8 cellular contexts compared by ENCODE assay signal in the genomic region with DNA sequence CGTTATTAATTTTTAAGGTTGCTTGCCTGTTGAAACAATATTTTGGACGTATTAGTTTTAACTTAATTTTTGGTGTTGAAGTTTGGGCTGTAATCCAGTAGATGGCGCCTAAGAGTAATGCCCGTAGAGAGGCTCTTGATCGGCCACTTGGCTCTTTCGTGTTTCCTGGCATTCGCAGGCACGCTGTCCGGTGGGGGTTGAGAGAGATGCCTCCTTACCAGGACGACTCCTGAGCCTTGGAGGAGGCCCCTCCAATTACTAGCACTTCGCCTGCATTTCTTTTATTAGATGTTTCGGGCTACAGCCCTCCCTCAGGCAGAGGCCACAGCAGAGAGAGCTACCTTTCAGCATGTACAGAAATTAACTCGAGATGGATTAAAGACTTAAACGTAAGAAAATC. TPM values are rescaled to one million over a fixed set of nuclear protein-coding genes. Genes with fewer than 3 reads are reported as not detected.
DNase-seq lines count a peak whose midpoint lies in the region; ATAC-seq and TF ChIP-seq lines count a peak whose summit lies in the region.

No MANE protein-coding gene starts in this region.

- H3K36me3 ChIP-seq in uterus: no peaks in the 10 kb centered on the region

- no peak for TF ChIP-seq POLR2A in uterus (IDR thresholded peaks at IDR 0.05)

- no peak overlapping the region for H3K27ac ChIP-seq in uterus

- DNase-seq in NCI-H2196 (lab: John Stamatoyannopoulos, UW; ENCODE audit: unreplicated experiment): peak; percentile 18
- no peak for DNase-seq in NCI-H2196 treated with DMSO at 0.1 percent for 48 hours (lab: John Stamatoyannopoulos, UW; ENCODE audit: unreplicated experiment)
- peak; percentile 74 for DNase-seq in NCI-H774 (lab: John Stamatoyannopoulos, UW)
- peak; percentile 4 for DNase-seq in activated naive CD8-positive, alpha-beta T cell treated with anti-CD3 and anti-CD28 coated beads for 36 hours
- peak; percentile 24 for DNase-seq in kidney glomerular epithelial cell (lab: John Stamatoyannopoulos, UW)
- no peak for DNase-seq in uterus

- peaks cover 23% of the 10 kb centered on the region for H3K27me3 Mint-ChIP-seq in activated naive CD8-positive, alpha-beta T cell treated with anti-CD3 and anti-CD28 coated beads for 36 hours

- no peaks in the 10 kb centered on the region for H3K9me3 Mint-ChIP-seq in activated naive CD8-positive, alpha-beta T cell treated with anti-CD3 and anti-CD28 coated beads for 36 hours

- no peaks in the 10 kb centered on the region for H3K36me3 Mint-ChIP-seq in activated naive CD8-positive, alpha-beta T cell treated with anti-CD3 and anti-CD28 coated beads for 36 hours

- no peak overlapping the region for H3K27ac Mint-ChIP-seq in activated naive CD8-positive, alpha-beta T cell treated with anti-CD3 and anti-CD28 coated beads for 36 hours

- intact Hi-C loops in uterus (cut with DNase I; ENCODE audit: low total_unique reads): no loop called here

- no peaks in the 10 kb centered on the region for H3K9me3 ChIP-seq in uterus

- peaks cover 2% of the 10 kb centered on the region for H3K4me1 Mint-ChIP-seq in activated naive CD8-positive, alpha-beta T cell treated with anti-CD3 and anti-CD28 coated beads for 36 hours

- no peak for TF ChIP-seq CTCF in uterus (IDR thresholded peaks at IDR 0.05)

- H3K4me3 ChIP-seq in uterus: no peak overlapping the region

- H3K27me3 ChIP-seq in uterus: no peaks in the 10 kb centered on the region

- H3K4me3 Mint-ChIP-seq in activated naive CD8-positive, alpha-beta T cell treated with anti-CD3 and anti-CD28 coated beads for 36 hours: no peak overlapping the region

- ATAC-seq in GM19452 (IDR thresholded peaks at IDR 0.05; ENCODE audit: unreplicated experiment): peak; percentile 89
- peak; percentile 96 for ATAC-seq in HG03342 (IDR thresholded peaks at IDR 0.05; ENCODE audit: unreplicated experiment)

- no peaks in the 10 kb centered on the region for H3K4me1 ChIP-seq in uterus

RNA-seq across cellular contexts. Expression of gene OR2M4, which starts 12.0 kb away (rescaled TPM):
- not detected for total RNA-seq in activated naive CD8-positive, alpha-beta T cell treated with anti-CD3 and anti-CD28 coated beads for 36 hours
- total RNA-seq in uterus: not detected

RNA-seq across cellular contexts. Expression of gene OR2T33, which starts 34.6 kb away (rescaled TPM):
- total RNA-seq in activated naive CD8-positive, alpha-beta T cell treated with anti-CD3 and anti-CD28 coated beads for 36 hours: not detected
- total RNA-seq in uterus: not detected

RNA-seq across cellular contexts. Expression of gene OR2M3, which starts 46.1 kb away (rescaled TPM):
- not detected for total RNA-seq in activated naive CD8-positive, alpha-beta T cell treated with anti-CD3 and anti-CD28 coated beads for 36 hours
- total RNA-seq in uterus: under 1 TPM in 1 of 4 donors, not detected in 3; under 0.01 TPM

Comparison
In these comparisons a context has a peak if more than half of its experiments do, and no peak if none do; other contexts are left out.
1. DNase-seq: peak in NCI-H2196 (single experiment), NCI-H774 (single experiment), activated naive CD8-positive, alpha-beta T cell treated with anti-CD3 and anti-CD28 coated beads for 36 hours (single experiment) and kidney glomerular epithelial cell (single experiment); none in NCI-H2196 treated with DMSO at 0.1 percent for 48 hours (single experiment) and uterus (0 of 2).